ENCODE assay signal across 14 cellular contexts in genomic region chr3:32459474-32459873, GRCh38. TPM values are rescaled to one million over a fixed set of nuclear protein-coding genes. Genes with fewer than 3 reads are reported as not detected.
DNase-seq lines count a peak whose midpoint lies in the region; ATAC-seq and TF ChIP-seq lines count a peak whose summit lies in the region.
"Had no signal": no experiment of that assay in that cellular context is flagged by ENCODE, and none has a peak within 500 bp of the region (broad histone marks: within the 10 kb centered on the region; RNA-seq: fewer than 3 reads in every experiment).

No MANE protein-coding gene starts in this region.

- H4K20me1 ChIP-seq in BLaER1 (peaks cover 45% of the 10 kb centered on the region), DND-41 (ENCODE audit: insufficient read depth, low read length) (no peaks in the 10 kb centered on the region)

- no peaks in the 10 kb centered on the region for H3K9me3 Mint-ChIP-seq in activated T-helper 1 cell treated with anti-CD3 and anti-CD28 coated beads, Interleukin-12 subunit alpha, Interleukin-12 subunit beta, Interleukin-2, Interleukin-4 antibody, amounts not matched to agents 30 ng/mL and 10 ng/mL and 1 ng/mL, durations not matched to agents 14 hours and 24 hours and 36 hours
- peaks cover 0 to 5% (median 0%) of the 10 kb centered on the region in 11 donors for H3K9me3 Mint-ChIP-seq in naive thymus-derived CD4-positive, alpha-beta T cell
- H3K9me3 Mint-ChIP-seq in nephron progenitor cell: no peaks in the 10 kb centered on the region
- H3K9me3 Mint-ChIP-seq: stimulated activated effector memory CD8-positive, alpha-beta T cell treated with anti-CD3 and anti-CD28 coated beads, Interleukin-12 subunit alpha, Interleukin-12 subunit beta, amount 100 ng/mL, for 72 hours had no signal

- peak overlapping the region; percentile 58 for H3K4me3 Mint-ChIP-seq in activated T-helper 1 cell treated with anti-CD3 and anti-CD28 coated beads, Interleukin-12 subunit alpha, Interleukin-12 subunit beta, Interleukin-2, Interleukin-4 antibody, amounts not matched to agents 30 ng/mL and 10 ng/mL and 1 ng/mL, durations not matched to agents 14 hours and 24 hours and 36 hours
- peak overlapping the region in 5 of 10 donors; percentile 25 to 92 (median 75) for H3K4me3 Mint-ChIP-seq in naive thymus-derived CD4-positive, alpha-beta T cell
- no peak overlapping the region for H3K4me3 Mint-ChIP-seq in nephron progenitor cell
- H3K4me3 Mint-ChIP-seq: stimulated activated effector memory CD8-positive, alpha-beta T cell treated with anti-CD3 and anti-CD28 coated beads, Interleukin-12 subunit alpha, Interleukin-12 subunit beta, amount 100 ng/mL, for 72 hours had no signal

- H3K27ac ChIP-seq in BLaER1 (peak overlapping the region; percentile 79), DND-41 (ENCODE audit: low read length) (peak overlapping the region; percentile 91)
- peak overlapping the region; percentile 97 for H3K27ac ChIP-seq in naive thymus-derived CD4-positive, alpha-beta T cell (ENCODE audit: low read depth, low read length)
- H3K27ac ChIP-seq: ascending aorta, dorsolateral prefrontal cortex had no signal

- peaks cover 32% of the 10 kb centered on the region for H3K4me1 Mint-ChIP-seq in activated T-helper 1 cell treated with anti-CD3 and anti-CD28 coated beads, Interleukin-12 subunit alpha, Interleukin-12 subunit beta, Interleukin-2, Interleukin-4 antibody, amounts not matched to agents 30 ng/mL and 10 ng/mL and 1 ng/mL, durations not matched to agents 14 hours and 24 hours and 36 hours (ENCODE audit: low read depth)
- H3K4me1 Mint-ChIP-seq in naive thymus-derived CD4-positive, alpha-beta T cell: peaks cover 36 to 51% (median 39%) of the 10 kb centered on the region in 7 donors
- peaks cover 22% of the 10 kb centered on the region for H3K4me1 Mint-ChIP-seq in nephron progenitor cell

- H3K27me3 ChIP-seq in BLaER1: no peaks in the 10 kb centered on the region
- H3K27me3 ChIP-seq in DND-41 (ENCODE audit: insufficient read depth, low read length, poor library complexity): no peaks in the 10 kb centered on the region
- H3K27me3 ChIP-seq in naive thymus-derived CD4-positive, alpha-beta T cell (ENCODE audit: control insufficient read depth in 2 of 2, insufficient read depth in 2 of 2, low read length in 2 of 2): no peaks in the 10 kb centered on the region
- H3K27me3 ChIP-seq: ascending aorta had no signal

- intact Hi-C loops in activated T-helper 1 cell treated with anti-CD3 and anti-CD28 coated beads, Interleukin-12 subunit alpha, Interleukin-12 subunit beta, Interleukin-2, Interleukin-4 antibody, amounts not matched to agents 30 ng/mL and 10 ng/mL and 1 ng/mL, durations not matched to agents 14 hours and 24 hours and 36 hours (cut with micrococcal nuclease): loop anchor here (2.0 kb wide), 1 partner anchor 157 kb away; no protein-coding TSS in a partner anchor
- intact Hi-C loops in naive thymus-derived CD4-positive, alpha-beta T cell (cut with micrococcal nuclease): no loop called here

- POLR2A ChIA-PET in naive thymus-derived CD4-positive, alpha-beta T cell (lab: Charles Lee): interaction anchor here (0.6 to 10.9 kb wide), 13 partner anchors 11 to 1233 kb away, joined by 3 to 304 read pairs (median 7); partner anchors contain the start of gene CMTM7

- H3K4me3 ChIP-seq in BLaER1 (no peak overlapping the region; the same call in 1 of the 2 replicates), DND-41 (ENCODE audit: low read depth in 1 of 2, low read length in 2 of 2) (peak overlapping the region in 1 of 2 experiments; percentile 52; a peak in 1 of 4 replicates)
- H3K4me3 ChIP-seq in naive thymus-derived CD4-positive, alpha-beta T cell (ENCODE audit: low read length): peak overlapping the region; percentile 34
- H3K4me3 ChIP-seq: ascending aorta, dorsolateral prefrontal cortex had no signal

- H3K79me2 ChIP-seq in DND-41 (ENCODE audit: insufficient read depth, low read length): no peaks in the 10 kb centered on the region

- H3K9ac ChIP-seq in BLaER1: peak overlapping the region; percentile 31; the same call in 1 of the 2 replicates
- peak overlapping the region; percentile 47 for H3K9ac ChIP-seq in DND-41 (ENCODE audit: low read depth, low read length)

- TF ChIP-seq CTCF in DND-41 (IDR thresholded peaks at IDR 0.05; ENCODE audit: borderline replicate concordance, extremely low read depth, low read length, poor library complexity, severe bottlenecking): no peak
- TF ChIP-seq CTCF in nephron progenitor cell (IDR thresholded peaks at IDR 0.05): no peak

- H2AFZ ChIP-seq in DND-41 (ENCODE audit: low read depth, low read length): no peak overlapping the region

- H3K9me3 ChIP-seq in BLaER1: no peaks in the 10 kb centered on the region
- no peaks in the 10 kb centered on the region for H3K9me3 ChIP-seq in DND-41 (ENCODE audit: insufficient read depth, low read length, severe bottlenecking)
- H3K9me3 ChIP-seq in naive thymus-derived CD4-positive, alpha-beta T cell (ENCODE audit: control insufficient read depth in 2 of 3, low read length in 3 of 3): no peaks in the 10 kb centered on the region
- H3K9me3 ChIP-seq: ascending aorta had no signal

- H3K27me3 Mint-ChIP-seq in activated T-helper 1 cell treated with anti-CD3 and anti-CD28 coated beads, Interleukin-12 subunit alpha, Interleukin-12 subunit beta, Interleukin-2, Interleukin-4 antibody, amounts not matched to agents 30 ng/mL and 10 ng/mL and 1 ng/mL, durations not matched to agents 14 hours and 24 hours and 36 hours (ENCODE audit: insufficient read depth): no peaks in the 10 kb centered on the region
- H3K27me3 Mint-ChIP-seq in naive thymus-derived CD4-positive, alpha-beta T cell: no peaks in the 10 kb centered on the region
- H3K27me3 Mint-ChIP-seq in nephron progenitor cell (ENCODE audit: low read depth, poor library complexity): peaks cover 9% of the 10 kb centered on the region

- H3K4me1 ChIP-seq in BLaER1 (peaks cover 79% of the 10 kb centered on the region), DND-41 (ENCODE audit: insufficient read depth, low read length) (peaks cover 56% of the 10 kb centered on the region)
- peaks cover 73 to 83% of the 10 kb centered on the region in 2 donors for H3K4me1 ChIP-seq in naive thymus-derived CD4-positive, alpha-beta T cell (ENCODE audit: control insufficient read depth in 2 of 2, insufficient read depth in 2 of 2, low read length in 2 of 2)
- H3K4me1 ChIP-seq: ascending aorta had no signal

- H3K4me2 ChIP-seq in BLaER1: peak overlapping the region; percentile 86
- peak overlapping the region; percentile 68 for H3K4me2 ChIP-seq in DND-41 (ENCODE audit: insufficient read depth, low read length)

- DNase-seq in DND-41 (no peak), NCI-H526 (lab: John Stamatoyannopoulos, UW) (no peak), nephron progenitor cell (no peak), NCI-H2081 (lab: John Stamatoyannopoulos, UW) (no peak), NCI-H1694 treated with DMSO at 0.1 percent for 48 hours (lab: John Stamatoyannopoulos, UW) (no peak)
- DNase-seq in activated T-helper 1 cell treated with anti-CD3 and anti-CD28 coated beads, Interleukin-12 subunit alpha, Interleukin-12 subunit beta, Interleukin-2, Interleukin-4 antibody, amounts not matched to agents 30 ng/mL and 10 ng/mL and 1 ng/mL, durations not matched to agents 14 hours and 24 hours and 36 hours (ENCODE audit: low spot score): no peak
- DNase-seq in naive thymus-derived CD4-positive, alpha-beta T cell: peak in 1 of 9 donors; percentile 16
- DNase-seq: C1 segment of cervical spinal cord, dorsolateral prefrontal cortex, NCI-H1930, NCI-H82 had no signal

- peak overlapping the region; percentile 92 for H3K27ac Mint-ChIP-seq in activated T-helper 1 cell treated with anti-CD3 and anti-CD28 coated beads, Interleukin-12 subunit alpha, Interleukin-12 subunit beta, Interleukin-2, Interleukin-4 antibody, amounts not matched to agents 30 ng/mL and 10 ng/mL and 1 ng/mL, durations not matched to agents 14 hours and 24 hours and 36 hours
- H3K27ac Mint-ChIP-seq in naive thymus-derived CD4-positive, alpha-beta T cell: no peak overlapping the region
- H3K27ac Mint-ChIP-seq in nephron progenitor cell: no peak overlapping the region
- H3K27ac Mint-ChIP-seq: stimulated activated effector memory CD8-positive, alpha-beta T cell treated with anti-CD3 and anti-CD28 coated beads, Interleukin-12 subunit alpha, Interleukin-12 subunit beta, amount 100 ng/mL, for 72 hours had no signal

- peaks cover 22% of the 10 kb centered on the region for H3K36me3 ChIP-seq in BLaER1
- peaks cover 15% of the 10 kb centered on the region for H3K36me3 ChIP-seq in DND-41 (ENCODE audit: insufficient read depth, low read length)
- no peaks in the 10 kb centered on the region for H3K36me3 ChIP-seq in naive thymus-derived CD4-positive, alpha-beta T cell (ENCODE audit: control insufficient read depth in 2 of 3, insufficient read depth in 3 of 3, low read length in 3 of 3)
- H3K36me3 ChIP-seq: ascending aorta had no signal

- CTCF ChIA-PET in naive thymus-derived CD4-positive, alpha-beta T cell (lab: Charles Lee): interaction anchor here (1.1 to 3.2 kb wide), 6 partner anchors 10 to 83 kb away, joined by 3 to 12 read pairs (median 4); no protein-coding TSS in a partner anchor

- ATAC-seq in DND-41 (ENCODE audit: insufficient read depth, low read depth): no peak
- no peak for ATAC-seq in naive thymus-derived CD4-positive, alpha-beta T cell

- H3K36me3 Mint-ChIP-seq in activated T-helper 1 cell treated with anti-CD3 and anti-CD28 coated beads, Interleukin-12 subunit alpha, Interleukin-12 subunit beta, Interleukin-2, Interleukin-4 antibody, amounts not matched to agents 30 ng/mL and 10 ng/mL and 1 ng/mL, durations not matched to agents 14 hours and 24 hours and 36 hours (ENCODE audit: low read depth): peaks cover 13% of the 10 kb centered on the region
- H3K36me3 Mint-ChIP-seq in naive thymus-derived CD4-positive, alpha-beta T cell: peaks cover 11 to 19% (median 14%) of the 10 kb centered on the region in 5 donors
- H3K36me3 Mint-ChIP-seq in nephron progenitor cell (ENCODE audit: low read depth): peaks cover 17% of the 10 kb centered on the region

RNA-seq across cellular contexts. Expression of gene CMTM6, which starts 43.2 kb away (rescaled TPM):
- total RNA-seq in activated T-helper 1 cell treated with anti-CD3 and anti-CD28 coated beads, Interleukin-12 subunit alpha, Interleukin-12 subunit beta, Interleukin-2, Interleukin-4 antibody, amounts not matched to agents 30 ng/mL and 10 ng/mL and 1 ng/mL, durations not matched to agents 14 hours and 24 hours and 36 hours: 94.2 and 96.4 TPM in 2 replicates
- 10 to 100 TPM; 24.1 to 61.1 (median 38.1) TPM for total RNA-seq in naive thymus-derived CD4-positive, alpha-beta T cell
- polyA plus RNA-seq in naive thymus-derived CD4-positive, alpha-beta T cell: 10 to 100 TPM; 30.9 to 48.5 TPM
